ENCODE assay signal across 1 cellular context in genomic region chr21:41714299-41714865, GRCh38. TPM values are rescaled to one million over a fixed set of nuclear protein-coding genes. Genes with fewer than 3 reads are reported as not detected.
"Had no signal": no experiment of that assay in that cellular context is flagged by ENCODE, and none has a peak within 500 bp of the region (broad histone marks: within the 10 kb centered on the region; RNA-seq: fewer than 3 reads in every experiment).

No MANE protein-coding gene starts in this region.

RNA-seq across cellular contexts. Expression of gene RIPK4, which starts 52.5 kb away (rescaled TPM):
- total RNA-seq: activated T-helper 1 cell treated with anti-CD3 and anti-CD28 coated beads, Interleukin-12 subunit alpha, Interleukin-12 subunit beta, Interleukin-2, Interleukin-4 antibody, amounts not matched to agents 30 ng/mL and 10 ng/mL and 1 ng/mL, durations not matched to agents 14 hours and 24 hours and 36 hours had no signal
